In the genomic region with DNA sequence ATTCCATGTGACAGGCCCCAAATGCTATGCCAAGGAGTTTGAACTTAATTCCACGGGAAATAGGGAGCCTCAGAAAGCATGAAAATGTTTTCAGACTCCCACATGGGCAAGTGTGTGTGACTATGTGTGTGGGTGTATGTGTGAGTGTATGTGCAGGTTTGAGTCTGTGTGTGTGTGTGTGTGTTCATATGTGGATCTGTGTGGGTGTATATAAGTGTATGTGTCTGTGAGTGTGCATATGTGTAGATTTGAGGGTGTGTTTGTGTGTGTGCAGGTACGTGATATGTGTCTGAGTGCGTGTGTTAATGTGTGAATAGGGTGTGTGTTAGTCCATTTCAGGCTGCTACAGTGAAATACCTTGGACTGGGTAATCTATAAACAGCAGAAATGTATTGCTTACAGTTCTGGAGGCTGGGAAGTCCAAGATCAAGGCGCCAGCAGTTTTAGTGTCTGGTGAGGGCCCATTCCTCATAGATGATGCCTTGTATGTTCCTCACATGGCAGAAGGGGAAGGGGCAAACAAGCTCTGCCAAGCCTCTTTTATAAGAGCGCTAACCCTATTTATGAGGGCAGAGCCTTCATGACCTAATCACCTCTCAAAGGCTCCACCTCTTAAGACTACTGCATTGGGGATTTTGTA, we compare ENCODE assay signal across 14 cellular contexts.
DNase-seq lines count a peak whose midpoint lies in the region; ATAC-seq, FAIRE-seq and TF ChIP-seq lines count a peak whose summit lies in the region.
"Had no signal": no experiment of that assay in that cellular context is flagged by ENCODE, and none has a peak within 500 bp of the region (broad histone marks: within the 10 kb centered on the region; RNA-seq: fewer than 3 reads in every experiment).

No MANE protein-coding gene starts in this region.

- H3K4me2 ChIP-seq in K562 (ENCODE audit: insufficient read depth, low read length): no peak overlapping the region
- H3K4me2 ChIP-seq: A549 had no signal

- no peak overlapping the region for H3K4me3 ChIP-seq in K562
- H3K4me3 ChIP-seq: A549 had no signal

- WGBS in K562 (ENCODE audit: insufficient coverage, low coverage, missing lambda C conversion rate): 69% methylated on average over 5 of the region's 5 CpGs

- peaks cover 18 to 49% of the 10 kb centered on the region in 2 experiments for H3K4me1 ChIP-seq in K562 (replicated peaks in 1 of 2; ENCODE audit: control insufficient read depth in 2 of 2, insufficient read depth in 2 of 2, low read length in 2 of 2)
- H3K4me1 ChIP-seq: A549 had no signal

- no peaks in the 10 kb centered on the region for H3K9me1 ChIP-seq in K562 (ENCODE audit: control insufficient read depth, insufficient read depth, low read length)

- TF ChIP-seq CTCF in K562 (IDR thresholded peaks at IDR 0.05 in 2 of 3, conservative IDR thresholded peaks at IDR 0.05 in 1 of 3; ENCODE audit: insufficient read depth in 2 of 3, low read depth in 1 of 3, low read length in 3 of 3): no peak

- no peak overlapping the region for H3K27ac ChIP-seq in K562 (ENCODE audit: extremely low read depth, low read depth, low read length)
- H3K27ac ChIP-seq: A549, HL-60 had no signal

- ATAC-seq in activated CD8-positive, alpha-beta memory T cell treated with anti-CD3 and anti-CD28 coated beads, Interleukin-2, amount 10 ng/mL, durations not matched to agents 7 days and 5 days: no peak
- no peak for ATAC-seq in K562
- no peak for ATAC-seq in stimulated activated memory B cell treated with anti-CD40 and anti-IgM and Interleukin-4, amounts not matched to agents 10 μg/mL and 1 μg/mL and 100 μg/mL, for 72 hours
- ATAC-seq: A549 had no signal

- H3K9ac ChIP-seq in K562 (ENCODE audit: insufficient read depth in 1 of 2, low read depth in 2 of 2, low read length in 2 of 2): no peak overlapping the region

- no peaks in the 10 kb centered on the region for H3K27me3 ChIP-seq in K562 (ENCODE audit: control insufficient read depth in 2 of 2, insufficient read depth in 2 of 2, low read length in 2 of 2)
- H3K27me3 ChIP-seq: BE2C had no signal

- H3K79me2 ChIP-seq in K562 (ENCODE audit: control insufficient read depth, insufficient read depth, low read length): no peaks in the 10 kb centered on the region

- TF ChIP-seq RAD21 in K562 (CRISPR knock-in tag; conservative IDR thresholded peaks at IDR 0.05 in 1 of 2, IDR thresholded peaks at IDR 0.05 in 1 of 2): no peak

- no peak for DNase-seq in activated CD8-positive, alpha-beta memory T cell treated with anti-CD3 and anti-CD28 coated beads, Interleukin-2, amount 10 ng/mL, durations not matched to agents 7 days and 5 days
- no peak for DNase-seq in activated CD8-positive, alpha-beta memory T cell treated with anti-CD3 and anti-CD28 coated beads for 24 hours
- DNase-seq in GM12891 (ENCODE audit: insufficient read length, low spot score) (no peak), K562 (ENCODE audit: extremely low read depth in 1 of 4, low spot score in 3 of 4) (no peak), urothelium cell line (ENCODE audit: low spot score) (no peak), NCI-H2227 treated with DMSO at 0.1 percent for 48 hours (lab: John Stamatoyannopoulos, UW) (no peak)
- no peak for DNase-seq in activated CD4-positive, alpha-beta T cell treated with anti-CD3 and anti-CD28 coated beads, Interleukin-2, amount 50 U/mL, for 4 hours
- DNase-seq: BE2C, HCEC 1CT, KBM-7 had no signal

- peaks cover 63% of the 10 kb centered on the region for H3K4me1 Mint-ChIP-seq in activated CD8-positive, alpha-beta memory T cell treated with anti-CD3 and anti-CD28 coated beads, Interleukin-2, amount 10 ng/mL, durations not matched to agents 7 days and 5 days
- H3K4me1 Mint-ChIP-seq in stimulated activated memory B cell treated with anti-CD40 and anti-IgM and Interleukin-4, amounts not matched to agents 10 μg/mL and 1 μg/mL and 100 μg/mL, for 72 hours: peaks cover 24% of the 10 kb centered on the region

- CTCF ChIA-PET in activated CD8-positive, alpha-beta memory T cell treated with anti-CD3 and anti-CD28 coated beads, Interleukin-2, amount 10 ng/mL, durations not matched to agents 7 days and 5 days (lab: Charles Lee): interaction anchor here (1.0 kb wide), 1 partner anchor 296 kb away, joined by 3 read pairs; no protein-coding TSS in a partner anchor
- CTCF ChIA-PET in K562 (lab: Yijun Ruan, JAX; ENCODE audit: low intra/inter-chr PET ratio): no interaction called here

- POLR2A ChIA-PET in K562 (lab: Yijun Ruan, JAX): no interaction called here

- no peak overlapping the region for H2AFZ ChIP-seq in K562 (ENCODE audit: low read depth, low read length)

- H3K9me3 Mint-ChIP-seq in activated CD8-positive, alpha-beta memory T cell treated with anti-CD3 and anti-CD28 coated beads, Interleukin-2, amount 10 ng/mL, durations not matched to agents 7 days and 5 days (ENCODE audit: low read depth): peaks cover 3% of the 10 kb centered on the region
- H3K9me3 Mint-ChIP-seq in stimulated activated memory B cell treated with anti-CD40 and anti-IgM and Interleukin-4, amounts not matched to agents 10 μg/mL and 1 μg/mL and 100 μg/mL, for 72 hours: no peaks in the 10 kb centered on the region

- peaks cover 34% of the 10 kb centered on the region for H3K36me3 Mint-ChIP-seq in activated CD8-positive, alpha-beta memory T cell treated with anti-CD3 and anti-CD28 coated beads, Interleukin-2, amount 10 ng/mL, durations not matched to agents 7 days and 5 days
- no peaks in the 10 kb centered on the region for H3K36me3 Mint-ChIP-seq in stimulated activated memory B cell treated with anti-CD40 and anti-IgM and Interleukin-4, amounts not matched to agents 10 μg/mL and 1 μg/mL and 100 μg/mL, for 72 hours

- no peaks in the 10 kb centered on the region for H3K27me3 Mint-ChIP-seq in activated CD8-positive, alpha-beta memory T cell treated with anti-CD3 and anti-CD28 coated beads, Interleukin-2, amount 10 ng/mL, durations not matched to agents 7 days and 5 days
- no peaks in the 10 kb centered on the region for H3K27me3 Mint-ChIP-seq in stimulated activated memory B cell treated with anti-CD40 and anti-IgM and Interleukin-4, amounts not matched to agents 10 μg/mL and 1 μg/mL and 100 μg/mL, for 72 hours

- TF ChIP-seq POLR2A in GM12891 (IDR thresholded peaks at IDR 0.05; ENCODE audit: low read depth, low read length) (no peak), K562 (conservative IDR thresholded peaks at IDR 0.05) (no peak)

- no TSS peak for BruUV-seq in K562 (replicated peaks; lab: Mats Ljungman, UMichigan)

- no peaks in the 10 kb centered on the region for H3K36me3 ChIP-seq in K562 (ENCODE audit: control insufficient read depth, insufficient read depth, low read length)
- H3K36me3 ChIP-seq: BE2C had no signal

- intact Hi-C loops in K562 (cut with micrococcal nuclease): no loop called here

- H3K27ac Mint-ChIP-seq in activated CD8-positive, alpha-beta memory T cell treated with anti-CD3 and anti-CD28 coated beads, Interleukin-2, amount 10 ng/mL, durations not matched to agents 7 days and 5 days: peak overlapping the region; percentile 29
- H3K27ac Mint-ChIP-seq in stimulated activated memory B cell treated with anti-CD40 and anti-IgM and Interleukin-4, amounts not matched to agents 10 μg/mL and 1 μg/mL and 100 μg/mL, for 72 hours: no peak overlapping the region

- TF ChIP-seq EP300 in K562 (IDR thresholded peaks at IDR 0.05; ENCODE audit: low read length): no peak

- FAIRE-seq in GM12891 (lab: Jason Lieb, UNC) (peak; percentile 69), K562 (lab: Jason Lieb, UNC) (no peak), urothelium cell line (lab: Jason Lieb, UNC) (peak; percentile 83)
- FAIRE-seq: A549, G401.6 had no signal

- no peak overlapping the region for H3K4me3 Mint-ChIP-seq in activated CD8-positive, alpha-beta memory T cell treated with anti-CD3 and anti-CD28 coated beads, Interleukin-2, amount 10 ng/mL, durations not matched to agents 7 days and 5 days
- no peak overlapping the region for H3K4me3 Mint-ChIP-seq in stimulated activated memory B cell treated with anti-CD40 and anti-IgM and Interleukin-4, amounts not matched to agents 10 μg/mL and 1 μg/mL and 100 μg/mL, for 72 hours

- H4K20me1 ChIP-seq in K562 (replicated peaks; ENCODE audit: control insufficient read depth, insufficient read depth, low read length): no peaks in the 10 kb centered on the region

- no peaks in the 10 kb centered on the region for H3K9me3 ChIP-seq in K562 (replicated peaks; ENCODE audit: control insufficient read depth, insufficient read depth, low read depth, low read length)
- H3K9me3 ChIP-seq: A549, BE2C had no signal

- in situ Hi-C loops in K562 (cut with MboI): no loop called here

TF ChIP-seq in GM12891, 5 proteins besides CTCF, POLR2A, EP300 and RAD21:
- no peak for TF ChIP-seq PAX5 (IDR thresholded peaks at IDR 0.05; ENCODE audit: insufficient read depth, low read length, severe bottlenecking)
TF ChIP-seq in GM12891: peak in this region for 0.

TF ChIP-seq in K562, 482 proteins besides CTCF, POLR2A, EP300 and RAD21:
- TF ChIP-seq, protein P1, sequence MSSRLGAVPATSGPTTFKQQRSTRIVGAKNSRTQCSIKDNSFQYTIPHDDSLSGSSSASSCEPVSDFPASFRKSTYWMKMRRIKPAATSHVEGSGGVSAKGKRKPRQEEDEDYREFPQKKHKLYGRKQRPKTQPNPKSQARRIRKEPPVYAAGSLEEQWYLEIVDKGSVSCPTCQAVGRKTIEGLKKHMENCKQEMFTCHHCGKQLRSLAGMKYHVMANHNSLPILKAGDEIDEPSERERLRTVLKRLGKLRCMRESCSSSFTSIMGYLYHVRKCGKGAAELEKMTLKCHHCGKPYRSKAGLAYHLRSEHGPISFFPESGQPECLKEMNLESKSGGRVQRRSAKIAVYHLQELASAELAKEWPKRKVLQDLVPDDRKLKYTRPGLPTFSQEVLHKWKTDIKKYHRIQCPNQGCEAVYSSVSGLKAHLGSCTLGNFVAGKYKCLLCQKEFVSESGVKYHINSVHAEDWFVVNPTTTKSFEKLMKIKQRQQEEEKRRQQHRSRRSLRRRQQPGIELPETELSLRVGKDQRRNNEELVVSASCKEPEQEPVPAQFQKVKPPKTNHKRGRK (tag; IDR thresholded peaks at IDR 0.05): no peak
- TF ChIP-seq LARP7 (IDR thresholded peaks at IDR 0.05) (0 out of 2 replicates have a peak, but pooled peaks have one; percentile 30), ARHGAP35 (IDR thresholded peaks at IDR 0.05; ENCODE audit: partially characterized antibody) (peak; percentile 11), GATA2 (CRISPR knock-in tag; IDR thresholded peaks at IDR 0.05) (no peak), EGR1 (conservative IDR thresholded peaks at IDR 0.05) (peak; percentile 24; the same call in 1 of the 2 replicates), HDAC1 (IDR thresholded peaks at IDR 0.05) (0 out of 4 replicates have a peak, but pooled peaks of 1 of the 2 experiments have one; percentile 18)
